Comparison of ENCODE assay signal across 6 cellular contexts in genomic region chr1:200524551-200524950, GRCh38.
DNase-seq lines count a peak whose midpoint lies in the region; ATAC-seq and TF ChIP-seq lines count a peak whose summit lies in the region.
"Not testable (repeated sequence)": the region's sequence is repeated elsewhere in the genome, so short reads cannot be mapped to it uniquely, and the experiment has no call there.

No MANE protein-coding gene starts in this region.

- H4K20me1 ChIP-seq in BLaER1: not testable (repeated sequence)

- TF ChIP-seq CTCF in endodermal cell (conservative IDR thresholded peaks at IDR 0.05); fibroblast of the aortic adventitia (IDR thresholded peaks at IDR 0.05; ENCODE audit: insufficient read depth, low read length); nephron (IDR thresholded peaks at IDR 0.05; ENCODE audit: unreplicated experiment in 3 of 3); vagina (IDR thresholded peaks at IDR 0.05): not testable (repeated sequence)

- not testable (repeated sequence) for H3K27ac ChIP-seq in BLaER1; endodermal cell (ENCODE audit: low read depth, low read length)
- peak overlapping the region; percentile 38 for H3K27ac ChIP-seq in vagina

- peak overlapping the region; percentile 63 for H3K27ac Mint-ChIP-seq in endodermal cell
- H3K27ac Mint-ChIP-seq in nephron: peak overlapping the region in 2 of 3 experiments; percentile 85 to 86

- H3K4me2 ChIP-seq in BLaER1: peak overlapping the region; percentile 37

- H3K4me1 ChIP-seq in BLaER1: peaks cover 23% of the 10 kb centered on the region
- H3K4me1 ChIP-seq in endodermal cell (ENCODE audit: control insufficient read depth, insufficient read depth, low read length); vagina: not testable (repeated sequence)

- not testable (repeated sequence) for H3K9me3 ChIP-seq in BLaER1; endodermal cell (ENCODE audit: control insufficient read depth, low read length); vagina

- peak; percentile 49 for ATAC-seq in Right ventricle myocardium superior (ENCODE audit: poor library complexity)

- H3K4me3 Mint-ChIP-seq in endodermal cell, nephron: not testable (repeated sequence)

- H3K27me3 Mint-ChIP-seq in endodermal cell (ENCODE audit: insufficient read depth); nephron (ENCODE audit: low read depth): not testable (repeated sequence)

- peaks cover 14% of the 10 kb centered on the region for H3K4me1 Mint-ChIP-seq in endodermal cell
- H3K4me1 Mint-ChIP-seq in nephron: peaks cover 25% of the 10 kb centered on the region

- not testable (repeated sequence) for H3K4me3 ChIP-seq in BLaER1; endodermal cell (ENCODE audit: low read length); fibroblast of the aortic adventitia (ENCODE audit: low read depth, low read length); vagina

- TF ChIP-seq POLR2A in vagina (IDR thresholded peaks at IDR 0.05): not testable (repeated sequence)

- H3K36me3 ChIP-seq in BLaER1; endodermal cell (ENCODE audit: control insufficient read depth, insufficient read depth, low read length); vagina: not testable (repeated sequence)

- DNase-seq in endodermal cell; Right ventricle myocardium superior; vagina (ENCODE audit: extremely low spot score in 2 of 2): not testable (repeated sequence)
- DNase-seq in fibroblast of the aortic adventitia (ENCODE audit: low read depth): peak; percentile 41

- H3K9me3 Mint-ChIP-seq in endodermal cell, nephron: not testable (repeated sequence)

- H3K27me3 ChIP-seq in BLaER1; endodermal cell (ENCODE audit: control insufficient read depth, insufficient read depth, low read length, poor library complexity, severe bottlenecking); vagina: not testable (repeated sequence)

- intact Hi-C loops in Right ventricle myocardium superior (cut with DNase I); vagina (cut with DNase I): not testable (repeated sequence)

- WGBS in endodermal cell (ENCODE audit: insufficient coverage in 1 of 2, insufficient read length in 1 of 2), 2 experiments: 96 to 100% methylated on average over 2 to 5 of the region's 5 CpGs

- not testable (repeated sequence) for H3K36me3 Mint-ChIP-seq in endodermal cell (ENCODE audit: low read depth); nephron (ENCODE audit: low read depth)

- not testable (repeated sequence) for H3K9ac ChIP-seq in BLaER1; endodermal cell (ENCODE audit: extremely low read depth, low read length, poor library complexity, severe bottlenecking)
